ENCODE assay signal across 8 cellular contexts in genomic region chr1:69737527-69738176, GRCh38.
DNase-seq lines count a peak whose midpoint lies in the region; ATAC-seq, FAIRE-seq and TF ChIP-seq lines count a peak whose summit lies in the region.

No MANE protein-coding gene starts in this region.

- H3K4me3 ChIP-seq in GM12878 (no peak overlapping the region), kidney epithelial cell (ENCODE audit: low read depth, low read length) (no peak overlapping the region), upper lobe of right lung (no peak overlapping the region)

- H3K4me2 ChIP-seq in GM12878 (ENCODE audit: control insufficient read depth, insufficient read depth): no peak overlapping the region

- CTCF ChIA-PET in GM12878 (lab: Yijun Ruan, JAX): interaction anchor here (0.7 to 4.1 kb wide), 23 partner anchors 11 to 1939 kb away, joined by 3 to 32 read pairs (median 4); no protein-coding TSS in a partner anchor
- CTCF ChIA-PET in T-cell (lab: Charles Lee): interaction anchor here in 1 of 2 donors (1.1 to 3.3 kb wide), 2 partner anchors 1618 to 1621 kb away, joined by 3 to 11 read pairs; no protein-coding TSS in a partner anchor

- H3K79me2 ChIP-seq in GM12878 (ENCODE audit: control insufficient read depth, insufficient read depth, low read length): no peaks in the 10 kb centered on the region

- H3K9me3 ChIP-seq in GM12878 (replicated peaks; ENCODE audit: control insufficient read depth, insufficient read depth, low read length) (no peaks in the 10 kb centered on the region), upper lobe of right lung (no peaks in the 10 kb centered on the region)

- H3K4me3 Mint-ChIP-seq in T-cell: no peak overlapping the region

- TF ChIP-seq POLR2A in GM12878 (IDR thresholded peaks at IDR 0.05; ENCODE audit: low read depth, low read length): no peak

- RAD21 ChIA-PET in GM12878 (lab: Charles Lee; ENCODE audit: unreplicated experiment): interaction anchor here (0.9 to 2.8 kb wide), 5 partner anchors 10 to 1617 kb away, joined by 3 to 15 read pairs (median 3); no protein-coding TSS in a partner anchor

- H3K9me3 Mint-ChIP-seq in T-cell: no peaks in the 10 kb centered on the region

- peak; percentile 84 for ATAC-seq in GM19397 (IDR thresholded peaks at IDR 0.05; ENCODE audit: unreplicated experiment)
- peak; percentile 52 for ATAC-seq in HG03558 (IDR thresholded peaks at IDR 0.05; ENCODE audit: extremely low read depth, unreplicated experiment)
- peak; percentile 90 for ATAC-seq in GM12878
- ATAC-seq in upper lobe of right lung: peak; percentile 80
- no peak for ATAC-seq in T-cell (replicated peaks in 1 of 4)

- H3K27ac Mint-ChIP-seq in T-cell: no peak overlapping the region

- FAIRE-seq in GM12878 (lab: Jason Lieb, UNC): peak; percentile 90

- SMC1A ChIA-PET in GM12878 (lab: Charles Lee; ENCODE audit: uncharacterized antibody, unreplicated experiment): interaction anchor here (1.1 to 1.6 kb wide), 7 partner anchors 12 to 1620 kb away, joined by 3 to 6 read pairs (median 3); no protein-coding TSS in a partner anchor

- 0% methylated on average over 3 of the region's 3 CpGs for WGBS in GM12878 (ENCODE audit: insufficient coverage, insufficient replicate concordance, low lambda C conversion rate, missing lambda C conversion rate)

- no peaks in the 10 kb centered on the region for H3K4me1 ChIP-seq in GM12878 (ENCODE audit: control insufficient read depth, insufficient read depth, low read length)
- H3K4me1 ChIP-seq in upper lobe of right lung: no peaks in the 10 kb centered on the region

- TF ChIP-seq CTCF in GM12878 (IDR thresholded peaks at IDR 0.05 in 2 of 3, conservative IDR thresholded peaks at IDR 0.05 in 1 of 3; ENCODE audit: control insufficient read depth in 2 of 3, extremely low read depth in 1 of 3, insufficient read depth in 1 of 3, low read depth in 3 of 3, low read length in 3 of 3) (peak; percentile 60 to 66 (median 63); a peak in 5 of 6 replicates), kidney epithelial cell (IDR thresholded peaks at IDR 0.05; ENCODE audit: insufficient read depth, low read length, poor library complexity, severe bottlenecking) (peak; percentile 63), upper lobe of right lung (IDR thresholded peaks at IDR 0.05) (peak; percentile 58)

- POLR2A ChIA-PET in GM12878 (lab: Charles Lee) (no interaction called here), T-cell (lab: Charles Lee) (no interaction called here)

- intact Hi-C loops in GM12878 (cut with micrococcal nuclease; ENCODE audit: unreplicated experiment) (loop anchor here (1.0 to 10.0 kb wide), 5 partner anchors 433 to 1620 kb away; no protein-coding TSS in a partner anchor), upper lobe of right lung (cut with DNase I) (no loop called here)

- in situ Hi-C loops in GM12878 (cut with MboI): loop anchor here (10.0 to 25.0 kb wide), 3 partner anchors 1125 to 1623 kb away; no protein-coding TSS in a partner anchor

- no peaks in the 10 kb centered on the region for H3K36me3 Mint-ChIP-seq in T-cell

- H2AFZ ChIP-seq in GM12878 (ENCODE audit: control insufficient read depth, low read depth, low read length): no peak overlapping the region

- H3K27me3 Mint-ChIP-seq in T-cell: peaks cover 0 to 1% of the 10 kb centered on the region in 2 donors

- DNase-seq in DMS 273 treated with DMSO at 0.1 percent for 48 hours (lab: John Stamatoyannopoulos, UW) (peak; percentile 15), NCI-H526 treated with DMSO at 0.1 percent for 48 hours (lab: John Stamatoyannopoulos, UW) (peak; percentile 38), GM12878 (ENCODE audit: low read depth, low spot score) (peak; percentile 11), kidney epithelial cell (ENCODE audit: low read depth) (peak; percentile 12), upper lobe of right lung (no peak), T-cell (no peak)

- H3K27ac ChIP-seq in GM12878 (ENCODE audit: control insufficient read depth, insufficient read depth) (no peak overlapping the region), upper lobe of right lung (no peak overlapping the region)

- BruUV-seq in GM12878 (replicated peaks; lab: Mats Ljungman, UMichigan): no TSS peak

- no peaks in the 10 kb centered on the region for H3K36me3 ChIP-seq in GM12878 (ENCODE audit: control insufficient read depth in 2 of 2, insufficient read depth in 2 of 2, low read length in 1 of 2)
- H3K36me3 ChIP-seq in kidney epithelial cell (ENCODE audit: control insufficient read depth, insufficient read depth, low read length): no peaks in the 10 kb centered on the region
- no peaks in the 10 kb centered on the region for H3K36me3 ChIP-seq in upper lobe of right lung

- H3K27me3 ChIP-seq in GM12878 (replicated peaks in 1 of 2; ENCODE audit: control insufficient read depth in 2 of 2, insufficient read depth in 2 of 2, low read length in 1 of 2) (no peaks in the 10 kb centered on the region), kidney epithelial cell (ENCODE audit: control insufficient read depth, insufficient read depth, low read length) (no peaks in the 10 kb centered on the region), upper lobe of right lung (peaks cover 2% of the 10 kb centered on the region)

- TF ChIP-seq EP300 in GM12878 (IDR thresholded peaks at IDR 0.05; ENCODE audit: borderline replicate concordance in 1 of 2, control insufficient read depth in 1 of 2, low read depth in 2 of 2, low read length in 2 of 2): no peak

- no peak overlapping the region for H3K9ac ChIP-seq in GM12878 (ENCODE audit: control insufficient read depth, insufficient read depth, low read length)

- peak; percentile 88 for TF ChIP-seq RAD21 in GM12878 (IDR thresholded peaks at IDR 0.05; ENCODE audit: insufficient read depth, low read depth, low read length)

- no peaks in the 10 kb centered on the region for H4K20me1 ChIP-seq in GM12878 (ENCODE audit: control insufficient read depth, insufficient read depth)

- H3K4me1 Mint-ChIP-seq in T-cell: peaks cover 0 to 1% (median 0%) of the 10 kb centered on the region in 3 donors

TF ChIP-seq in GM12878, 131 proteins besides CTCF, POLR2A, EP300 and RAD21:
- TF ChIP-seq SMC3 (IDR thresholded peaks at IDR 0.05; ENCODE audit: borderline replicate concordance, low read length) (peak; percentile 76), SIN3A (IDR thresholded peaks at IDR 0.05; ENCODE audit: low read depth, low read length) (no peak)

Comparison
In these comparisons a context has a peak if more than half of its experiments do, and no peak if none do; other contexts are left out.
1. DNase-seq: peak in DMS 273 treated with DMSO at 0.1 percent for 48 hours (single experiment), NCI-H526 treated with DMSO at 0.1 percent for 48 hours (single experiment), GM12878 (single experiment) and kidney epithelial cell (single experiment); none in upper lobe of right lung (single experiment) and T-cell (0 of 34).
2. ATAC-seq: peak in GM19397 (single experiment), HG03558 (single experiment), GM12878 (single experiment) and upper lobe of right lung (single experiment); none in T-cell (0 of 4).
3. Peak in every context shown above with its lines, with median percentiles within 50 percentile points of each other: CTCF ChIP-seq.